In the genomic region with DNA sequence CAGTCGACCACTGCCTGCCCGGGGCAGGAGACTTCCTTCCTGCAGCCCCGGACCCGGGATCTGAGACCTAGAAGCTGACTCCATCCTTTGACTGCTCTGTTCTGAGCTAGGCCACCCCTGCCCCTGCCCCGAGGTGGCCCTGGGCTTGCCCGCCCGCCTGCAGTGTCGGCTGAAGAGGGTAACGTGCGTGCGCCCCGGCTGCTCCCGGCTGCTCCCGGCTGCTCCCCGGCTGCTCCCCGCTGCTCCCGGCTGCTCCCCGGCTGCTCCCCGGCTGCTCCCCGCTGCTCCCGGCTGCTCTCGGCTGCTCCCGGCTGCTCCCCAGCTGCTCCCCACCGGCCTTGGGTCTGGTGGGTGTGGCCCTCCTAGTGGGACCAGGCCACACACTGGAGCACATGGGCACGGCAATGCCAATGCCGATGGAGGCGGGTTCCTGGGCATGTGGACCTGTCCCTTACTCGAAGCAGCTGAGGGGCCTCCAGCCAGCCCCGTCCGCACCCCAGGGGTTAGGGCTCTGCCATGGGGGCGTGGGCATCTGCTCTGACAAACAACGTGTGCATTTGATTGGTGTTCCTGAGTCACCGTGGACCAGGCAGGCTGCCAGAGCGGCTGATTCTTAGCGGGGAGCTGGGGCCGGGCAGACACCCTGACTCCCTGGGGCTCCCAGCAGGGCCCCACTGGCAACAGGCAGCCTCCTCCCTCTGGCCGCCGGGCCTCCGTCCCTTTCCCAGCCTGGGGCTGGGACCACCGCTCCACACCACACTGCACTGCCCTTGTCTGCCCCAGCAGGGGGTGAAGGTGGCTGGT, we compare ENCODE assay signal across 1 cellular context.
TF ChIP-seq lines count a peak whose summit lies in the region.

No MANE protein-coding gene starts in this region.

TF ChIP-seq in HepG2, 621 proteins besides CTCF, POLR2A, EP300 and RAD21 (continued from another document and continues in another):
- TF ChIP-seq, protein P1, sequence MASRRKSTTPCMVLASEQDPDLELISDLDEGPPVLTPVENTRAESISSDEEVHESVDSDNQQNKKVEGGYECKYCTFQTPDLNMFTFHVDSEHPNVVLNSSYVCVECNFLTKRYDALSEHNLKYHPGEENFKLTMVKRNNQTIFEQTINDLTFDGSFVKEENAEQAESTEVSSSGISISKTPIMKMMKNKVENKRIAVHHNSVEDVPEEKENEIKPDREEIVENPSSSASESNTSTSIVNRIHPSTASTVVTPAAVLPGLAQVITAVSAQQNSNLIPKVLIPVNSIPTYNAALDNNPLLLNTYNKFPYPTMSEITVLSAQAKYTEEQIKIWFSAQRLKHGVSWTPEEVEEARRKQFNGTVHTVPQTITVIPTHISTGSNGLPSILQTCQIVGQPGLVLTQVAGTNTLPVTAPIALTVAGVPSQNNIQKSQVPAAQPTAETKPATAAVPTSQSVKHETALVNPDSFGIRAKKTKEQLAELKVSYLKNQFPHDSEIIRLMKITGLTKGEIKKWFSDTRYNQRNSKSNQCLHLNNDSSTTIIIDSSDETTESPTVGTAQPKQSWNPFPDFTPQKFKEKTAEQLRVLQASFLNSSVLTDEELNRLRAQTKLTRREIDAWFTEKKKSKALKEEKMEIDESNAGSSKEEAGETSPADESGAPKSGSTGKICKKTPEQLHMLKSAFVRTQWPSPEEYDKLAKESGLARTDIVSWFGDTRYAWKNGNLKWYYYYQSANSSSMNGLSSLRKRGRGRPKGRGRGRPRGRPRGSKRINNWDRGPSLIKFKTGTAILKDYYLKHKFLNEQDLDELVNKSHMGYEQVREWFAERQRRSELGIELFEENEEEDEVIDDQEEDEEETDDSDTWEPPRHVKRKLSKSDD (CRISPR knock-in tag; IDR thresholded peaks at IDR 0.05; ENCODE audit: low read depth) = no peak; the same call in 1 of the 2 replicates
- TF ChIP-seq, protein P2, sequence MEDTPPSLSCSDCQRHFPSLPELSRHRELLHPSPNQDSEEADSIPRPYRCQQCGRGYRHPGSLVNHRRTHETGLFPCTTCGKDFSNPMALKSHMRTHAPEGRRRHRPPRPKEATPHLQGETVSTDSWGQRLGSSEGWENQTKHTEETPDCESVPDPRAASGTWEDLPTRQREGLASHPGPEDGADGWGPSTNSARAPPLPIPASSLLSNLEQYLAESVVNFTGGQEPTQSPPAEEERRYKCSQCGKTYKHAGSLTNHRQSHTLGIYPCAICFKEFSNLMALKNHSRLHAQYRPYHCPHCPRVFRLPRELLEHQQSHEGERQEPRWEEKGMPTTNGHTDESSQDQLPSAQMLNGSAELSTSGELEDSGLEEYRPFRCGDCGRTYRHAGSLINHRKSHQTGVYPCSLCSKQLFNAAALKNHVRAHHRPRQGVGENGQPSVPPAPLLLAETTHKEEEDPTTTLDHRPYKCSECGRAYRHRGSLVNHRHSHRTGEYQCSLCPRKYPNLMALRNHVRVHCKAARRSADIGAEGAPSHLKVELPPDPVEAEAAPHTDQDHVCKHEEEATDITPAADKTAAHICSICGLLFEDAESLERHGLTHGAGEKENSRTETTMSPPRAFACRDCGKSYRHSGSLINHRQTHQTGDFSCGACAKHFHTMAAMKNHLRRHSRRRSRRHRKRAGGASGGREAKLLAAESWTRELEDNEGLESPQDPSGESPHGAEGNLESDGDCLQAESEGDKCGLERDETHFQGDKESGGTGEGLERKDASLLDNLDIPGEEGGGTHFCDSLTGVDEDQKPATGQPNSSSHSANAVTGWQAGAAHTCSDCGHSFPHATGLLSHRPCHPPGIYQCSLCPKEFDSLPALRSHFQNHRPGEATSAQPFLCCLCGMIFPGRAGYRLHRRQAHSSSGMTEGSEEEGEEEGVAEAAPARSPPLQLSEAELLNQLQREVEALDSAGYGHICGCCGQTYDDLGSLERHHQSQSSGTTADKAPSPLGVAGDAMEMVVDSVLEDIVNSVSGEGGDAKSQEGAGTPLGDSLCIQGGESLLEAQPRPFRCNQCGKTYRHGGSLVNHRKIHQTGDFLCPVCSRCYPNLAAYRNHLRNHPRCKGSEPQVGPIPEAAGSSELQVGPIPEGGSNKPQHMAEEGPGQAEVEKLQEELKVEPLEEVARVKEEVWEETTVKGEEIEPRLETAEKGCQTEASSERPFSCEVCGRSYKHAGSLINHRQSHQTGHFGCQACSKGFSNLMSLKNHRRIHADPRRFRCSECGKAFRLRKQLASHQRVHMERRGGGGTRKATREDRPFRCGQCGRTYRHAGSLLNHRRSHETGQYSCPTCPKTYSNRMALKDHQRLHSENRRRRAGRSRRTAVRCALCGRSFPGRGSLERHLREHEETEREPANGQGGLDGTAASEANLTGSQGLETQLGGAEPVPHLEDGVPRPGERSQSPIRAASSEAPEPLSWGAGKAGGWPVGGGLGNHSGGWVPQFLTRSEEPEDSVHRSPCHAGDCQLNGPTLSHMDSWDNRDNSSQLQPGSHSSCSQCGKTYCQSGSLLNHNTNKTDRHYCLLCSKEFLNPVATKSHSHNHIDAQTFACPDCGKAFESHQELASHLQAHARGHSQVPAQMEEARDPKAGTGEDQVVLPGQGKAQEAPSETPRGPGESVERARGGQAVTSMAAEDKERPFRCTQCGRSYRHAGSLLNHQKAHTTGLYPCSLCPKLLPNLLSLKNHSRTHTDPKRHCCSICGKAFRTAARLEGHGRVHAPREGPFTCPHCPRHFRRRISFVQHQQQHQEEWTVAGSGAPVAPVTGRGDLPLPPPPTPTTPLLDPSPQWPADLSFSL (CRISPR knock-in tag; IDR thresholded peaks at IDR 0.05) = no peak; the same call in 1 of the 2 replicates
- TF ChIP-seq IRX3 (CRISPR knock-in tag; IDR thresholded peaks at IDR 0.05; ENCODE audit: borderline replicate concordance, low read depth) (no peak), NFIC (IDR thresholded peaks at IDR 0.05; ENCODE audit: low read length) (no peak), ZNF660 (CRISPR knock-in tag; IDR thresholded peaks at IDR 0.05; ENCODE audit: borderline replicate concordance, low read depth) (no peak), ZNF879 (CRISPR knock-in tag; IDR thresholded peaks at IDR 0.05) (no peak), ZBTB8A (CRISPR knock-in tag; IDR thresholded peaks at IDR 0.05; ENCODE audit: borderline replicate concordance, low read depth) (peak; percentile 24; the same call in 1 of the 2 replicates), HDAC6 (IDR thresholded peaks at IDR 0.05; ENCODE audit: low read depth, low read length) (no peak), ZNF883 (CRISPR knock-in tag; IDR thresholded peaks at IDR 0.05; ENCODE audit: not compliant biosample characterization) (no peak), CEBPB (IDR thresholded peaks at IDR 0.05; ENCODE audit: borderline replicate concordance, low read depth, low read length) (no peak), ZNF501 (CRISPR knock-in tag; IDR thresholded peaks at IDR 0.05) (no peak), RNF2 (conservative IDR thresholded peaks at IDR 0.05; ENCODE audit: low read depth) (no peak), CBX5 (CRISPR knock-in tag; IDR thresholded peaks at IDR 0.05; ENCODE audit: borderline replicate concordance) (no peak; the same call in 1 of the 2 replicates), ZNF234 (CRISPR knock-in tag; conservative IDR thresholded peaks at IDR 0.05) (no peak), ZNF724P (CRISPR knock-in tag; IDR thresholded peaks at IDR 0.05; ENCODE audit: borderline replicate concordance) (0 out of 2 replicates have a peak, but pooled peaks have one; percentile 53), ZFY (CRISPR knock-in tag; IDR thresholded peaks at IDR 0.05) (peak; percentile 64), SETDB1 (CRISPR knock-in tag; IDR thresholded peaks at IDR 0.05; ENCODE audit: borderline replicate concordance) (no peak), ZFP90 (CRISPR knock-in tag; IDR thresholded peaks at IDR 0.05; ENCODE audit: borderline replicate concordance) (peak; percentile 74), REL (CRISPR knock-in tag; conservative IDR thresholded peaks at IDR 0.05) (0 out of 2 replicates have a peak, but pooled peaks have one; percentile 71), DNMT3B (CRISPR knock-in tag; conservative IDR thresholded peaks at IDR 0.05) (no peak), ZZZ3 (CRISPR knock-in tag; IDR thresholded peaks at IDR 0.05; ENCODE audit: borderline replicate concordance) (no peak)
- TF ChIP-seq, protein P3, sequence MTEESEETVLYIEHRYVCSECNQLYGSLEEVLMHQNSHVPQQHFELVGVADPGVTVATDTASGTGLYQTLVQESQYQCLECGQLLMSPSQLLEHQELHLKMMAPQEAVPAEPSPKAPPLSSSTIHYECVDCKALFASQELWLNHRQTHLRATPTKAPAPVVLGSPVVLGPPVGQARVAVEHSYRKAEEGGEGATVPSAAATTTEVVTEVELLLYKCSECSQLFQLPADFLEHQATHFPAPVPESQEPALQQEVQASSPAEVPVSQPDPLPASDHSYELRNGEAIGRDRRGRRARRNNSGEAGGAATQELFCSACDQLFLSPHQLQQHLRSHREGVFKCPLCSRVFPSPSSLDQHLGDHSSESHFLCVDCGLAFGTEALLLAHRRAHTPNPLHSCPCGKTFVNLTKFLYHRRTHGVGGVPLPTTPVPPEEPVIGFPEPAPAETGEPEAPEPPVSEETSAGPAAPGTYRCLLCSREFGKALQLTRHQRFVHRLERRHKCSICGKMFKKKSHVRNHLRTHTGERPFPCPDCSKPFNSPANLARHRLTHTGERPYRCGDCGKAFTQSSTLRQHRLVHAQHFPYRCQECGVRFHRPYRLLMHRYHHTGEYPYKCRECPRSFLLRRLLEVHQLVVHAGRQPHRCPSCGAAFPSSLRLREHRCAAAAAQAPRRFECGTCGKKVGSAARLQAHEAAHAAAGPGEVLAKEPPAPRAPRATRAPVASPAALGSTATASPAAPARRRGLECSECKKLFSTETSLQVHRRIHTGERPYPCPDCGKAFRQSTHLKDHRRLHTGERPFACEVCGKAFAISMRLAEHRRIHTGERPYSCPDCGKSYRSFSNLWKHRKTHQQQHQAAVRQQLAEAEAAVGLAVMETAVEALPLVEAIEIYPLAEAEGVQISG (CRISPR knock-in tag; IDR thresholded peaks at IDR 0.05) = no peak
- TF ChIP-seq, protein P4, sequence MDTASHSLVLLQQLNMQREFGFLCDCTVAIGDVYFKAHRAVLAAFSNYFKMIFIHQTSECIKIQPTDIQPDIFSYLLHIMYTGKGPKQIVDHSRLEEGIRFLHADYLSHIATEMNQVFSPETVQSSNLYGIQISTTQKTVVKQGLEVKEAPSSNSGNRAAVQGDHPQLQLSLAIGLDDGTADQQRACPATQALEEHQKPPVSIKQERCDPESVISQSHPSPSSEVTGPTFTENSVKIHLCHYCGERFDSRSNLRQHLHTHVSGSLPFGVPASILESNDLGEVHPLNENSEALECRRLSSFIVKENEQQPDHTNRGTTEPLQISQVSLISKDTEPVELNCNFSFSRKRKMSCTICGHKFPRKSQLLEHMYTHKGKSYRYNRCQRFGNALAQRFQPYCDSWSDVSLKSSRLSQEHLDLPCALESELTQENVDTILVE (CRISPR knock-in tag; IDR thresholded peaks at IDR 0.05) = no peak
- TF ChIP-seq, protein P5, sequence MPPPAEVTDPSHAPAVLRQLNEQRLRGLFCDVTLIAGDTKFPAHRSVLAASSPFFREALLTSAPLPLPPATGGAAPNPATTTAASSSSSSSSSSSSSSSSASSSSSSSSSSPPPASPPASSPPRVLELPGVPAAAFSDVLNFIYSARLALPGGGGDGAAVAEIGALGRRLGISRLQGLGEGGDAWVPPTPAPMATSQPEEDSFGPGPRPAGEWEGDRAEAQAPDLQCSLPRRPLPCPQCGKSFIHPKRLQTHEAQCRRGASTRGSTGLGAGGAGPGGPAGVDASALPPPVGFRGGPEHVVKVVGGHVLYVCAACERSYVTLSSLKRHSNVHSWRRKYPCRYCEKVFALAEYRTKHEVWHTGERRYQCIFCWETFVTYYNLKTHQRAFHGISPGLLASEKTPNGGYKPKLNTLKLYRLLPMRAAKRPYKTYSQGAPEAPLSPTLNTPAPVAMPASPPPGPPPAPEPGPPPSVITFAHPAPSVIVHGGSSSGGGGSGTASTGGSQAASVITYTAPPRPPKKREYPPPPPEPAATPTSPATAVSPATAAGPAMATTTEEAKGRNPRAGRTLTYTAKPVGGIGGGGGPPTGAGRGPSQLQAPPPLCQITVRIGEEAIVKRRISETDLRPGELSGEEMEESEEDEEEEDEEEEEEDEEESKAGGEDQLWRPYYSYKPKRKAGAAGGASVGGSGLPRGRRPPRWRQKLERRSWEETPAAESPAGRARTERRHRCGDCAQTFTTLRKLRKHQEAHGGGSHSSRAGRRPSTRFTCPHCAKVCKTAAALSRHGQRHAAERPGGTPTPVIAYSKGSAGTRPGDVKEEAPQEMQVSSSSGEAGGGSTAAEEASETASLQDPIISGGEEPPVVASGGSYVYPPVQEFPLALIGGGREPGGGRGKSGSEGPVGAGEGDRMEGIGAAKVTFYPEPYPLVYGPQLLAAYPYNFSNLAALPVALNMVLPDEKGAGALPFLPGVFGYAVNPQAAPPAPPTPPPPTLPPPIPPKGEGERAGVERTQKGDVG (CRISPR knock-in tag; IDR thresholded peaks at IDR 0.05; ENCODE audit: borderline replicate concordance) = no peak; the same call in 1 of the 2 replicates
- TF ChIP-seq, protein P6, sequence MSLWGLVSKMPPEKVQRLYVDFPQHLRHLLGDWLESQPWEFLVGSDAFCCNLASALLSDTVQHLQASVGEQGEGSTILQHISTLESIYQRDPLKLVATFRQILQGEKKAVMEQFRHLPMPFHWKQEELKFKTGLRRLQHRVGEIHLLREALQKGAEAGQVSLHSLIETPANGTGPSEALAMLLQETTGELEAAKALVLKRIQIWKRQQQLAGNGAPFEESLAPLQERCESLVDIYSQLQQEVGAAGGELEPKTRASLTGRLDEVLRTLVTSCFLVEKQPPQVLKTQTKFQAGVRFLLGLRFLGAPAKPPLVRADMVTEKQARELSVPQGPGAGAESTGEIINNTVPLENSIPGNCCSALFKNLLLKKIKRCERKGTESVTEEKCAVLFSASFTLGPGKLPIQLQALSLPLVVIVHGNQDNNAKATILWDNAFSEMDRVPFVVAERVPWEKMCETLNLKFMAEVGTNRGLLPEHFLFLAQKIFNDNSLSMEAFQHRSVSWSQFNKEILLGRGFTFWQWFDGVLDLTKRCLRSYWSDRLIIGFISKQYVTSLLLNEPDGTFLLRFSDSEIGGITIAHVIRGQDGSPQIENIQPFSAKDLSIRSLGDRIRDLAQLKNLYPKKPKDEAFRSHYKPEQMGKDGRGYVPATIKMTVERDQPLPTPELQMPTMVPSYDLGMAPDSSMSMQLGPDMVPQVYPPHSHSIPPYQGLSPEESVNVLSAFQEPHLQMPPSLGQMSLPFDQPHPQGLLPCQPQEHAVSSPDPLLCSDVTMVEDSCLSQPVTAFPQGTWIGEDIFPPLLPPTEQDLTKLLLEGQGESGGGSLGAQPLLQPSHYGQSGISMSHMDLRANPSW (CRISPR knock-in tag; IDR thresholded peaks at IDR 0.05; ENCODE audit: borderline replicate concordance) = no peak
- TF ChIP-seq, protein P7, sequence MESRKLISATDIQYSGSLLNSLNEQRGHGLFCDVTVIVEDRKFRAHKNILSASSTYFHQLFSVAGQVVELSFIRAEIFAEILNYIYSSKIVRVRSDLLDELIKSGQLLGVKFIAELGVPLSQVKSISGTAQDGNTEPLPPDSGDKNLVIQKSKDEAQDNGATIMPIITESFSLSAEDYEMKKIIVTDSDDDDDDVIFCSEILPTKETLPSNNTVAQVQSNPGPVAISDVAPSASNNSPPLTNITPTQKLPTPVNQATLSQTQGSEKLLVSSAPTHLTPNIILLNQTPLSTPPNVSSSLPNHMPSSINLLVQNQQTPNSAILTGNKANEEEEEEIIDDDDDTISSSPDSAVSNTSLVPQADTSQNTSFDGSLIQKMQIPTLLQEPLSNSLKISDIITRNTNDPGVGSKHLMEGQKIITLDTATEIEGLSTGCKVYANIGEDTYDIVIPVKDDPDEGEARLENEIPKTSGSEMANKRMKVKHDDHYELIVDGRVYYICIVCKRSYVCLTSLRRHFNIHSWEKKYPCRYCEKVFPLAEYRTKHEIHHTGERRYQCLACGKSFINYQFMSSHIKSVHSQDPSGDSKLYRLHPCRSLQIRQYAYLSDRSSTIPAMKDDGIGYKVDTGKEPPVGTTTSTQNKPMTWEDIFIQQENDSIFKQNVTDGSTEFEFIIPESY (CRISPR knock-in tag; IDR thresholded peaks at IDR 0.05) = no peak; the same call in 1 of the 2 replicates
